20 cellular contexts compared by ENCODE assay signal in the genomic region with DNA sequence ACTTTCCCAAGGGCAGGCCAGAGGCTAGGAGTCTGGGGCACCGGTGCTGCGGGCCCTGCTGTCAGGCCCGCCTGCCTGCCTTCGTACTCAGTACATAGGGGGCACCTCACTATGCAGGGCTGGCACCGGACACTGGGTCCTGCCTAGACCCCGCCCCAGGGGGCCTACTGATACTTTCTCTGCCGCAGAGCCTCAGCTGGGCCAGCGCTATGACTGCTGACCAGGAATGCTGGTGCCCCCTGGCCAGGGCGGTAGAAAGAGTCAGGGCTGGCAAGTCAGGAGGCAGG.
DNase-seq lines count a peak whose midpoint lies in the region; ATAC-seq, FAIRE-seq and TF ChIP-seq lines count a peak whose summit lies in the region.
"Had no signal": no experiment of that assay in that cellular context is flagged by ENCODE, and none has a peak within 500 bp of the region (broad histone marks: within the 10 kb centered on the region; RNA-seq: fewer than 3 reads in every experiment).

No MANE protein-coding gene starts in this region.

- ATAC-seq in HepG2 (no peak), omental fat pad (ENCODE audit: low FRiP score) (no peak)
- ATAC-seq: CD8-positive, alpha-beta T cell; GM12878 had no signal

- POLR2A ChIA-PET in HepG2 (lab: Yijun Ruan, JAX) = no interaction called here

- TF ChIP-seq CTCF in WERI-Rb-1 (IDR thresholded peaks at IDR 0.05; ENCODE audit: low read depth, low read length) (no peak), neural cell (IDR thresholded peaks at IDR 0.05; ENCODE audit: poor library complexity, severe bottlenecking) (no peak), osteoblast (IDR thresholded peaks at IDR 0.05; ENCODE audit: extremely low read depth, low read depth, low read length) (no peak), HepG2 (CRISPR knock-in tag; IDR thresholded peaks at IDR 0.05) (no peak), omental fat pad (IDR thresholded peaks at IDR 0.05) (no peak)

- FAIRE-seq in HepG2 (lab: Jason Lieb, UNC) = no peak
- FAIRE-seq: GM12878, GM19239 had no signal

- WGBS in HepG2 (ENCODE audit: low lambda C conversion rate) = 100% methylated on average over 1 of the region's 9 CpGs

- no peaks in the 10 kb centered on the region for H4K20me1 ChIP-seq in BLaER1
- no peaks in the 10 kb centered on the region for H4K20me1 ChIP-seq in neural cell (ENCODE audit: insufficient read depth)
- H4K20me1 ChIP-seq in osteoblast (ENCODE audit: insufficient read depth, low read length) = no peaks in the 10 kb centered on the region
- no peaks in the 10 kb centered on the region for H4K20me1 ChIP-seq in HepG2 (ENCODE audit: insufficient read depth, low read length)

- H3K27ac ChIP-seq in BLaER1 = 0 out of 2 replicates have a peak overlapping the region, but pooled peaks have one; percentile 30
- H3K27ac ChIP-seq in WERI-Rb-1 = peak overlapping the region; percentile 55
- H3K27ac ChIP-seq in neural cell (ENCODE audit: low read length) = no peak overlapping the region
- no peak overlapping the region for H3K27ac ChIP-seq in osteoblast (ENCODE audit: low read depth, low read length)
- H3K27ac ChIP-seq in HepG2 (ENCODE audit: extremely low read length, insufficient read depth, low read length) = no peak overlapping the region
- H3K27ac ChIP-seq: C4-2B had no signal

- H3K4me3 ChIP-seq in BLaER1 = no peak overlapping the region
- H3K4me3 ChIP-seq in WERI-Rb-1 (ENCODE audit: low read depth, low read length) = no peak overlapping the region
- no peak overlapping the region for H3K4me3 ChIP-seq in neural cell (ENCODE audit: low read length)
- H3K4me3 ChIP-seq in osteoblast (ENCODE audit: insufficient read depth, low read length) = no peak overlapping the region
- H3K4me3 ChIP-seq in HepG2 (replicated peaks in 1 of 3; ENCODE audit: insufficient read depth in 1 of 3, low read depth in 2 of 3, low read length in 3 of 3) = no peak overlapping the region
- H3K4me3 ChIP-seq: GM12878, GM23338 had no signal

- in situ Hi-C loops in HepG2 (cut with HindIII; ENCODE audit: extremely low pct_ligation_motif_present, low pct_unique_long_range_greater_than_20kb) = loop anchor here (10.0 to 25.0 kb wide), 2 partner anchors 408 to 580 kb away; no protein-coding TSS in a partner anchor

- H2AFZ ChIP-seq in neural cell (ENCODE audit: low read depth, low read length) = no peak overlapping the region
- no peak overlapping the region for H2AFZ ChIP-seq in osteoblast (ENCODE audit: low read length)
- no peak overlapping the region for H2AFZ ChIP-seq in HepG2 (ENCODE audit: low read length)
- H2AFZ ChIP-seq: GM23338 had no signal

- intact Hi-C loops in HepG2 (cut with micrococcal nuclease; ENCODE audit: unreplicated experiment) = no loop called here

- H3K9me2 ChIP-seq in neural cell (ENCODE audit: insufficient read depth, low read length) = no peaks in the 10 kb centered on the region

- no peak for DNase-seq in WERI-Rb-1
- DNase-seq in osteoblast (ENCODE audit: insufficient read length, low spot score, missing footprints) = peak; percentile 37
- no peak for DNase-seq in Ammon's horn (ENCODE audit: low spot score)
- DNase-seq in HepG2 (ENCODE audit: low spot score) = no peak
- no peak for DNase-seq in HUDEP-2 (lab: John Stamatoyannopoulos, UW; ENCODE audit: unreplicated experiment in 76 of 76)
- no peak for DNase-seq in omental fat pad (ENCODE audit: low spot score)
- DNase-seq: Caco-2; CD4-positive, CD25-positive, alpha-beta regulatory T cell; CD8-positive, alpha-beta T cell; DMS153; EL; GDM1; H9 had no signal

- TF ChIP-seq EP300 in neural cell (conservative IDR thresholded peaks at IDR 0.05; ENCODE audit: poor library complexity, severe bottlenecking) (no peak), HepG2 (IDR thresholded peaks at IDR 0.05; ENCODE audit: low read depth in 2 of 2, low read length in 2 of 2) (no peak), HepG2 (CRISPR knock-in tag; IDR thresholded peaks at IDR 0.05; ENCODE audit: borderline replicate concordance) (no peak)

- no peak overlapping the region for H3K9ac ChIP-seq in BLaER1
- H3K9ac ChIP-seq in neural cell (ENCODE audit: low read length) = peak overlapping the region; percentile 72
- H3K9ac ChIP-seq in HepG2 (ENCODE audit: insufficient read depth, low read depth, low read length) = no peak overlapping the region

- H3K9me3 ChIP-seq in BLaER1 = no peaks in the 10 kb centered on the region
- H3K9me3 ChIP-seq in WERI-Rb-1 (ENCODE audit: severe bottlenecking) = peaks cover 4% of the 10 kb centered on the region
- H3K9me3 ChIP-seq in neural cell (ENCODE audit: low read length) = no peaks in the 10 kb centered on the region
- peaks cover 3% of the 10 kb centered on the region for H3K9me3 ChIP-seq in osteoblast (ENCODE audit: low read depth, low read length)
- no peaks in the 10 kb centered on the region for H3K9me3 ChIP-seq in HepG2 (ENCODE audit: low read length)
- H3K9me3 ChIP-seq: BE2C, Caco-2 had no signal

- no TSS peak for BruUV-seq in HepG2 (replicated peaks; lab: Mats Ljungman, UMichigan)

- CTCF ChIA-PET in HepG2 (lab: Yijun Ruan, JAX; ENCODE audit: low intra/inter-chr PET ratio, low total read pairs) = no interaction called here

- no peaks in the 10 kb centered on the region for H3K36me3 ChIP-seq in BLaER1
- no peaks in the 10 kb centered on the region for H3K36me3 ChIP-seq in WERI-Rb-1
- H3K36me3 ChIP-seq in neural cell (ENCODE audit: insufficient read depth, low read length) = no peaks in the 10 kb centered on the region
- no peaks in the 10 kb centered on the region for H3K36me3 ChIP-seq in osteoblast (ENCODE audit: insufficient read depth, low read length)
- H3K36me3 ChIP-seq in HepG2 (replicated peaks in 1 of 2; ENCODE audit: control insufficient read depth in 1 of 2, insufficient read depth in 2 of 2, low read length in 2 of 2) = no peaks in the 10 kb centered on the region
- H3K36me3 ChIP-seq: BE2C had no signal

- peak overlapping the region; percentile 48 for H3K4me2 ChIP-seq in BLaER1
- no peak overlapping the region for H3K4me2 ChIP-seq in neural cell (ENCODE audit: low read length)
- no peak overlapping the region for H3K4me2 ChIP-seq in osteoblast (ENCODE audit: insufficient read depth, low read length)
- no peak overlapping the region for H3K4me2 ChIP-seq in HepG2 (ENCODE audit: low read depth, low read length)
- H3K4me2 ChIP-seq: GM23338 had no signal

- no peak for TF ChIP-seq POLR2A in HepG2 (IDR thresholded peaks at IDR 0.05; ENCODE audit: insufficient read depth in 1 of 2, low read depth in 2 of 2, low read length in 2 of 2)

- H3K79me2 ChIP-seq in neural cell (replicated peaks; ENCODE audit: insufficient read depth, low read length) (no peaks in the 10 kb centered on the region), osteoblast (ENCODE audit: insufficient read depth, low read length) (no peaks in the 10 kb centered on the region), HepG2 (ENCODE audit: insufficient read depth, low read length) (no peaks in the 10 kb centered on the region)

- H3F3A ChIP-seq in neural cell (ENCODE audit: insufficient read depth, low read length, poor library complexity, severe bottlenecking) = no peaks in the 10 kb centered on the region

- peaks cover 49% of the 10 kb centered on the region for H3K4me1 ChIP-seq in BLaER1
- H3K4me1 ChIP-seq in osteoblast (ENCODE audit: insufficient read depth, low read length) = no peaks in the 10 kb centered on the region
- no peaks in the 10 kb centered on the region for H3K4me1 ChIP-seq in HepG2 (ENCODE audit: insufficient read depth, low read length)
- H3K4me1 ChIP-seq: Caco-2 had no signal

- H3K27me3 ChIP-seq in BLaER1 (no peaks in the 10 kb centered on the region), WERI-Rb-1 (ENCODE audit: insufficient read depth, low read depth, severe bottlenecking) (no peaks in the 10 kb centered on the region), neural cell (ENCODE audit: insufficient read depth, low read depth, low read length) (no peaks in the 10 kb centered on the region), osteoblast (ENCODE audit: insufficient read depth, low read length) (no peaks in the 10 kb centered on the region), HepG2 (ENCODE audit: control insufficient read depth in 1 of 2, insufficient read depth in 2 of 2, low read length in 2 of 2) (peaks cover 8 to 42% of the 10 kb centered on the region in 2 experiments)
- H3K27me3 ChIP-seq: BE2C had no signal

- TF ChIP-seq RAD21 in neural cell (conservative IDR thresholded peaks at IDR 0.05) = no peak
- no peak for TF ChIP-seq RAD21 in HepG2 (CRISPR knock-in tag; IDR thresholded peaks at IDR 0.05)

TF ChIP-seq in neural cell, 6 proteins besides CTCF, POLR2A, EP300 and RAD21 (continues in another document):
- TF ChIP-seq TAF1 (IDR thresholded peaks at IDR 0.05; ENCODE audit: low read depth) = no peak
- TF ChIP-seq MXI1 (conservative IDR thresholded peaks at IDR 0.05; ENCODE audit: poor library complexity, severe bottlenecking) = no peak
- TF ChIP-seq SMC3 (conservative IDR thresholded peaks at IDR 0.05; ENCODE audit: poor library complexity) = no peak
- no peak for TF ChIP-seq POLR2AphosphoS5 (IDR thresholded peaks at IDR 0.05)

TF ChIP-seq in HepG2, 621 proteins besides CTCF, POLR2A, EP300 and RAD21:
- TF ChIP-seq XBP1 (CRISPR knock-in tag; IDR thresholded peaks at IDR 0.05) = no peak
- no peak for TF ChIP-seq GTF2F1 (IDR thresholded peaks at IDR 0.05; ENCODE audit: low read length)
- TF ChIP-seq HDAC1 (CRISPR knock-in tag; IDR thresholded peaks at IDR 0.05) = no peak

Comparison
In these comparisons a context has a peak if more than half of its experiments do, and no peak if none do; other contexts are left out.
1. H3K27ac ChIP-seq: peak in BLaER1 (single experiment) and WERI-Rb-1 (single experiment); none in neural cell (single experiment), osteoblast (single experiment) and HepG2 (single experiment).